In the genomic region with DNA sequence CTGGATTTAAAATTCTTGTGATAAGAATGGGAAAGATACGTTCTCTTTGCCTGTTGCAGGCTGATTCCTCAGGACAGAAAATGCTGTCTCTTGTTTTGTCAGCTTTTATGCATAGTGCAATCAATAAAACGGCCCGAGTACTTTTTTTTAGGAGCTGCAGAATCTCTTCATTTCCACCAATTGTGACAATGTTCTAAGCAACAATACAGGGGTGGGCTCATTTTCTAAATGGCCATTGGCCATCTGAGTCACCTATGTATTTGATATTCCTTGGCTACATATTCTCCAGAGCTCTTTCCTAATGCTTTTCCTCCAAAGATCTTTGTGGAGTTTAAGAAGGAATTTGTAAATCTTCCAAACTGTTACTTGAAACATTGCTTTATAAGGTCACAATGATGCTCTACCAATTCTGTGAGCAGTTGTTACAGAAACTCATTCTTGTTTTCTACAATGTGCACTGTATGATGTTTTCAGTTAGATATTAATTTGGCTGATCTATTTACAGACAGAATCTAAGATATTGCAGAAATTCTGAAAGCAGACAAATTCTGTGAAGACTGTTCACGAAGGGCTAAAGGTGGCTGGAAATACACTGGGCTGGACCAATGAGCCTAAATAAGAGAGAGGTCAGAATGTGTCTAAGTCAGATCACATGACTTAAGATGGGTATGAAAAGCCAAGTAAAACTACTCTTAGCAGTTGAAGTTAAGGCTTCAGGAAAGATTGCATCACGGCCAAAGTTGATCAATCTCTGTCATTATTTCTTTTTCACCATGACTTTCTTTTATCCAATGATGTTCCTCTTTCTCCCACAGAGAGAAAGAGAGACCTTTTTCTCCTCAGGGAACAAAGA, we compare ENCODE assay signal across 1 cellular context.
TF ChIP-seq lines count a peak whose summit lies in the region.

No MANE protein-coding gene starts in this region.

TF ChIP-seq in SK-N-SH, 30 proteins besides CTCF, POLR2A, EP300 and RAD21 (continued from another document):
- TF ChIP-seq REST (IDR thresholded peaks at IDR 0.05; ENCODE audit: low read depth, low read length) (no peak), EZH2phosphoT487 (IDR thresholded peaks at IDR 0.05; ENCODE audit: borderline replicate concordance, low read depth) (no peak), TCF12 (IDR thresholded peaks at IDR 0.05) (no peak), POLR2AphosphoS5 (IDR thresholded peaks at IDR 0.05; ENCODE audit: low read depth, low read length) (no peak), TAF1 (IDR thresholded peaks at IDR 0.05; ENCODE audit: borderline replicate concordance, low read depth, low read length) (no peak)
- TF ChIP-seq, protein P1, sequence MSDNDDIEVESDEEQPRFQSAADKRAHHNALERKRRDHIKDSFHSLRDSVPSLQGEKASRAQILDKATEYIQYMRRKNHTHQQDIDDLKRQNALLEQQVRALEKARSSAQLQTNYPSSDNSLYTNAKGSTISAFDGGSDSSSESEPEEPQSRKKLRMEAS (IDR thresholded peaks at IDR 0.05; ENCODE audit: low read depth): no peak
TF ChIP-seq in SK-N-SH: peak in this region for 0.
